ENCODE assay signal across 28 cellular contexts in genomic region chr14:78851189-78851588, GRCh38.
"Had no signal": no experiment of that assay in that cellular context is flagged by ENCODE, and none has a peak within 500 bp of the region (broad histone marks: within the 10 kb centered on the region; RNA-seq: fewer than 3 reads in every experiment).

No MANE protein-coding gene starts in this region.

- H3K36me3 Mint-ChIP-seq: naive thymus-derived CD4-positive, alpha-beta T cell; neural progenitor cell; stimulated activated naive B cell treated with anti-CD40 and anti-IgM and Interleukin-4, amounts not matched to agents 10 μg/mL and 1 μg/mL and 100 μg/mL, for 72 hours had no signal

- H3K27me3 Mint-ChIP-seq: stimulated activated naive CD8-positive, alpha-beta T cell treated with anti-CD3 and anti-CD28 coated beads, Interleukin-15, Interleukin-2, amounts not matched to agents 100 ng/mL and 50 ng/mL, for 24 hours had no signal

- H3K27ac ChIP-seq: epithelial cell of prostate, gastrocnemius medialis, heart left ventricle, hepatocyte, left lung, neural progenitor cell, psoas muscle, right lobe of liver, thoracic aorta, tibial nerve, upper lobe of left lung had no signal

- H3K4me1 Mint-ChIP-seq: naive thymus-derived CD4-positive, alpha-beta T cell; nephron; stimulated activated naive B cell treated with anti-CD40 and anti-IgM and Interleukin-4, amounts not matched to agents 10 μg/mL and 1 μg/mL and 100 μg/mL, for 72 hours had no signal

- H3K79me2 ChIP-seq: hepatocyte had no signal

- H3K4me1 ChIP-seq: gastrocnemius medialis, heart left ventricle, left lung, psoas muscle, right lobe of liver, tibial nerve, upper lobe of left lung had no signal

- H3K27ac Mint-ChIP-seq: endodermal cell; naive thymus-derived CD4-positive, alpha-beta T cell; nephron; neural progenitor cell; stimulated activated naive B cell treated with anti-CD40 and anti-IgM and Interleukin-4, amounts not matched to agents 10 μg/mL and 1 μg/mL and 100 μg/mL, for 72 hours; stimulated activated naive CD8-positive, alpha-beta T cell treated with anti-CD3 and anti-CD28 coated beads, Interleukin-15, Interleukin-2, amounts not matched to agents 100 ng/mL and 50 ng/mL, for 24 hours had no signal

- H3K4me2 ChIP-seq: hepatocyte, neural progenitor cell had no signal

- FAIRE-seq: kidney, small intestine, urothelium cell line had no signal

- H2AFZ ChIP-seq: hepatocyte, neural progenitor cell had no signal

- H3K9me3 Mint-ChIP-seq: endodermal cell; nephron; neural progenitor cell; stimulated activated naive B cell treated with anti-CD40 and anti-IgM and Interleukin-4, amounts not matched to agents 10 μg/mL and 1 μg/mL and 100 μg/mL, for 72 hours; stimulated activated naive CD8-positive, alpha-beta T cell treated with anti-CD3 and anti-CD28 coated beads, Interleukin-15, Interleukin-2, amounts not matched to agents 100 ng/mL and 50 ng/mL, for 24 hours had no signal

- H3K9me3 ChIP-seq: gastrocnemius medialis, heart left ventricle, left lung, psoas muscle, right lobe of liver, thoracic aorta, tibial nerve, upper lobe of left lung had no signal

- H3K4me3 ChIP-seq: dorsolateral prefrontal cortex, gastrocnemius medialis, heart left ventricle, hepatocyte, left lung, neural progenitor cell, psoas muscle, right lobe of liver, thoracic aorta, tibial nerve, upper lobe of left lung had no signal

- H3K4me3 Mint-ChIP-seq: endodermal cell; naive thymus-derived CD4-positive, alpha-beta T cell; nephron; neural progenitor cell; stimulated activated naive B cell treated with anti-CD40 and anti-IgM and Interleukin-4, amounts not matched to agents 10 μg/mL and 1 μg/mL and 100 μg/mL, for 72 hours; stimulated activated naive CD8-positive, alpha-beta T cell treated with anti-CD3 and anti-CD28 coated beads, Interleukin-15, Interleukin-2, amounts not matched to agents 100 ng/mL and 50 ng/mL, for 24 hours had no signal

- DNase-seq: effector CD4-positive, alpha-beta T cell; endodermal cell; foreskin fibroblast; gastrocnemius medialis; heart left ventricle; kidney; left cardiac atrium; left lung; mesenchymal stem cell; midbrain; naive thymus-derived CD4-positive, alpha-beta T cell; psoas muscle; right lobe of liver; small intestine; stimulated activated CD4-positive, alpha-beta T cell treated with anti-CD3 and anti-CD28 coated beads, Interleukin-15, amount 100 ng/mL, for 24 hours; stimulated activated CD4-positive, alpha-beta T cell treated with anti-CD3 and anti-CD28 coated beads, Interleukin-2, amount 100 ng/mL, for 48 hours; stimulated activated naive B cell treated with anti-CD40 and anti-IgM and Interleukin-4, amounts not matched to agents 10 μg/mL and 1 μg/mL and 100 μg/mL, for 72 hours; upper lobe of left lung had no signal

- H3K9ac ChIP-seq: neural progenitor cell had no signal

- H3K27me3 ChIP-seq: dorsolateral prefrontal cortex, gastrocnemius medialis, left lung, neural progenitor cell, right lobe of liver, tibial nerve, upper lobe of left lung had no signal

- H3K36me3 ChIP-seq: gastrocnemius medialis, heart left ventricle, left lung, neural progenitor cell, right lobe of liver, thoracic aorta, tibial nerve, upper lobe of left lung had no signal

- ATAC-seq: esophagus mucosa; gastrocnemius medialis; heart left ventricle; left cardiac atrium; left lung; naive thymus-derived CD4-positive, alpha-beta T cell; psoas muscle; right lobe of liver; stimulated activated naive B cell treated with anti-CD40 and anti-IgM and Interleukin-4, amounts not matched to agents 10 μg/mL and 1 μg/mL and 100 μg/mL, for 72 hours had no signal
